30 cellular contexts compared by ENCODE assay signal in the genomic region with DNA sequence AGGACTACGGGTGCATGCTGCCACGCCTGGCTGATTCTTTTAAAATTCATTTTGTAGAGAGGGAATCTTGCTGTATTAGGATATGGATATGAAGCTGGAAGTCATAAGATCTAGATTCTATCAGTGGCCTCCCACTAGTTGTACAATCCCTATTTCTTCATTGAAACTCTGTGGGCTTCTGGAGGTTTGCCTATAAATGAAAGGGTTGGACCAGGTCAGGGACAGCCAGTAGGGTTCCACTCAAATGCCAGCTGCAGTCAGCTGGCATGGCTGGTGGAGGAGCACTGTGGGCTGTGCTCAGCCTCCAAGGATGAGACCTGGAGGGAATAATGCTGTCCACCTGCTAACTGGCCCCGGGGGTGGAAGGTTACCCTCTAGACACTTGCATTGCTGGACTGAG.
"Had no signal": no experiment of that assay in that cellular context is flagged by ENCODE, and none has a peak within 500 bp of the region (broad histone marks: within the 10 kb centered on the region; RNA-seq: fewer than 3 reads in every experiment).

No MANE protein-coding gene starts in this region.

- H3K4me1 Mint-ChIP-seq: activated B cell treated with CpG ODN at 0.5 μM for 24 hours; activated T-helper 17 cell treated with anti-CD3 and anti-CD28 coated beads, Interleukin-2, amount 50 U/mL, for 72 hours had no signal

- H3K4me3 Mint-ChIP-seq: activated B cell treated with CpG ODN at 0.5 μM for 24 hours; activated CD8-positive, alpha-beta T cell treated with anti-CD3 and anti-CD28 coated beads for 36 hours; activated naive CD8-positive, alpha-beta T cell; activated T-cell treated with anti-CD3 and anti-CD28 coated beads, Interleukin-2, amount 50 U/mL, for 4 hours; activated T-helper 17 cell treated with anti-CD3 and anti-CD28 coated beads, Interleukin-2, amount 50 U/mL, for 72 hours; effector memory CD8-positive, alpha-beta T cell; T-helper 17 cell; T-helper 2 cell treated with Interferon-gamma antibody and Interleukin-4, amounts not matched to agents 5 μg/mL and 100 μg/mL, for 36 hours had no signal

- H3K4me1 ChIP-seq: gastroesophageal sphincter had no signal

- H3K27ac Mint-ChIP-seq: activated B cell treated with CpG ODN at 0.5 μM for 24 hours; activated CD8-positive, alpha-beta T cell treated with anti-CD3 and anti-CD28 coated beads for 36 hours; activated naive CD8-positive, alpha-beta T cell; activated T-helper 17 cell treated with anti-CD3 and anti-CD28 coated beads, Interleukin-2, amount 50 U/mL, for 72 hours; effector memory CD8-positive, alpha-beta T cell; T-helper 17 cell; T-helper 2 cell treated with Interferon-gamma antibody and Interleukin-4, amounts not matched to agents 5 μg/mL and 100 μg/mL, for 36 hours had no signal

- H3K9me3 Mint-ChIP-seq: activated B cell treated with CpG ODN at 0.5 μM for 24 hours; activated CD8-positive, alpha-beta T cell treated with anti-CD3 and anti-CD28 coated beads for 36 hours; activated T-cell treated with anti-CD3 and anti-CD28 coated beads, Interleukin-2, amount 50 U/mL, for 4 hours; activated T-helper 17 cell treated with anti-CD3 and anti-CD28 coated beads, Interleukin-2, amount 50 U/mL, for 72 hours; effector memory CD8-positive, alpha-beta T cell; T-helper 2 cell treated with Interferon-gamma antibody and Interleukin-4, amounts not matched to agents 5 μg/mL and 100 μg/mL, for 36 hours had no signal

- H3K27ac ChIP-seq: brain microvascular endothelial cell, epithelial cell of prostate, gastroesophageal sphincter, heart right ventricle, WERI-Rb-1 had no signal

- H3K4me3 ChIP-seq: esophagus squamous epithelium, gastroesophageal sphincter, heart right ventricle had no signal

- H3K36me3 ChIP-seq: brain microvascular endothelial cell, esophagus squamous epithelium, gastroesophageal sphincter, heart right ventricle, WERI-Rb-1 had no signal

- H3K36me3 Mint-ChIP-seq: activated naive CD8-positive, alpha-beta T cell had no signal

- DNase-seq: activated B cell treated with CpG ODN at 0.5 μM for 24 hours; activated CD4-positive, alpha-beta T cell treated with anti-CD3 and anti-CD28 coated beads for 48 hours; activated CD4-positive, alpha-beta T cell treated with anti-CD3 and anti-CD28 coated beads, Interleukin-2, amount 50 U/mL, for 1 hour; activated CD4-positive, alpha-beta T cell treated with anti-CD3 and anti-CD28 coated beads, Interleukin-2, amount 50 U/mL, for 48 hours; activated CD8-positive, alpha-beta T cell treated with anti-CD3 and anti-CD28 coated beads for 36 hours; activated effector memory CD4-positive, alpha-beta T cell treated with Interleukin-2 at 50 U/mL for 16 hours; activated gamma-delta T cell treated with Interleukin-2 at 50 U/mL for 16 hours; activated naive CD4-positive, alpha-beta T cell treated with anti-CD3 and anti-CD28 coated beads, Interleukin-2, amount 50 U/mL, for 16 hours; activated naive CD4-positive, alpha-beta T cell treated with Interleukin-2 at 50 U/mL for 16 hours; activated T-cell treated with anti-CD3 and anti-CD28 coated beads, Interleukin-2, amount 50 U/mL, for 4 hours; amniotic stem cell; anterior cingulate cortex; brain microvascular endothelial cell; caudate nucleus; cortex of kidney; dermis blood vessel endothelial cell; effector CD4-positive, alpha-beta T cell; effector memory CD8-positive, alpha-beta T cell; esophagus squamous epithelium; foreskin melanocyte; heart right ventricle; T-helper 17 cell; T1000; WERI-Rb-1 had no signal

- H3K27me3 ChIP-seq: brain microvascular endothelial cell, esophagus squamous epithelium had no signal

- H3K9me3 ChIP-seq: esophagus squamous epithelium, gastroesophageal sphincter, heart right ventricle had no signal

- H3K27me3 Mint-ChIP-seq: activated CD8-positive, alpha-beta T cell treated with anti-CD3 and anti-CD28 coated beads for 36 hours; activated T-helper 17 cell treated with anti-CD3 and anti-CD28 coated beads, Interleukin-2, amount 50 U/mL, for 72 hours had no signal

- ATAC-seq: activated CD4-positive, CD25-positive, alpha-beta regulatory T cell treated with anti-CD3 and anti-CD28 coated beads, Interleukin-2, amount 50 U/mL, for 24 hours; activated CD8-positive, alpha-beta T cell treated with anti-CD3 and anti-CD28 coated beads for 36 hours; activated T-cell treated with anti-CD3 and anti-CD28 coated beads, Interleukin-2, amount 50 U/mL, for 4 hours; activated T-helper 17 cell treated with anti-CD3 and anti-CD28 coated beads, Interleukin-2, amount 50 U/mL, for 72 hours; effector memory CD8-positive, alpha-beta T cell; gastroesophageal sphincter; heart right ventricle; T-helper 17 cell had no signal
